In genomic region chr12:114678718-114679117, GRCh38 we compare ENCODE assay signal across 1 cellular context.
TF ChIP-seq lines count a peak whose summit lies in the region.

No MANE protein-coding gene starts in this region.

TF ChIP-seq in GM23338, 12 proteins besides CTCF, POLR2A, EP300 and RAD21 (continued from another document):
- TF ChIP-seq ZNF462 (CRISPR knock-in tag; IDR thresholded peaks at IDR 0.05) (no peak), STAT1 (IDR thresholded peaks at IDR 0.05; ENCODE audit: unreplicated experiment) (no peak), ZNF331 (CRISPR knock-in tag; IDR thresholded peaks at IDR 0.05; ENCODE audit: low read depth) (no peak), REST (IDR thresholded peaks at IDR 0.05; ENCODE audit: unreplicated experiment) (no peak), EZH2phosphoT487 (IDR thresholded peaks at IDR 0.05; ENCODE audit: unreplicated experiment) (no peak), CREB1 (CRISPR knock-in tag; IDR thresholded peaks at IDR 0.05; ENCODE audit: low read depth) (no peak), JUNB (IDR thresholded peaks at IDR 0.05; ENCODE audit: unreplicated experiment) (no peak), EZH2 (IDR thresholded peaks at IDR 0.05; ENCODE audit: low read depth, unreplicated experiment) (no peak), ETS1 (IDR thresholded peaks at IDR 0.05) (no peak), POLR2AphosphoS5 (IDR thresholded peaks at IDR 0.05; ENCODE audit: low read depth) (no peak)
